ENCODE assay signal across 1 cellular context in genomic region chr2:206211657-206212255, GRCh38.
TF ChIP-seq lines count a peak whose summit lies in the region.

No MANE protein-coding gene starts in this region.

TF ChIP-seq in endothelial cell of umbilical vein, 7 proteins besides CTCF, POLR2A, EP300 and RAD21:
- TF ChIP-seq POLR2AphosphoS5 (IDR thresholded peaks at IDR 0.05; ENCODE audit: insufficient read depth, low read depth, low read length) = no peak
- TF ChIP-seq EZH2 (IDR thresholded peaks at IDR 0.05; ENCODE audit: borderline replicate concordance, low read depth, low read length, severe bottlenecking) = no peak
- peak; percentile 17 for TF ChIP-seq FOS (IDR thresholded peaks at IDR 0.05; ENCODE audit: borderline replicate concordance, insufficient read depth, low read length)
- no peak for TF ChIP-seq JUN (IDR thresholded peaks at IDR 0.05; ENCODE audit: borderline replicate concordance, insufficient read depth, insufficient read length, low read depth)
